In genomic region chr3:193836511-193836910, GRCh38 we compare ENCODE assay signal across 15 cellular contexts.
DNase-seq lines count a peak whose midpoint lies in the region; ATAC-seq and TF ChIP-seq lines count a peak whose summit lies in the region.
"Had no signal": no experiment of that assay in that cellular context is flagged by ENCODE, and none has a peak within 500 bp of the region (broad histone marks: within the 10 kb centered on the region; RNA-seq: fewer than 3 reads in every experiment).

No MANE protein-coding gene starts in this region.

- H3K27me3 Mint-ChIP-seq in MCF 10A (ENCODE audit: insufficient read depth, unreplicated experiment), result no peaks in the 10 kb centered on the region
- H3K27me3 Mint-ChIP-seq in activated CD8-positive, alpha-beta memory T cell treated with anti-CD3 and anti-CD28 coated beads, Interleukin-2, amount 10 ng/mL, durations not matched to agents 7 days and 5 days, result peaks cover 26% of the 10 kb centered on the region

- no peaks in the 10 kb centered on the region for H3K9me3 Mint-ChIP-seq in MCF 10A (ENCODE audit: unreplicated experiment)
- no peaks in the 10 kb centered on the region for H3K9me3 Mint-ChIP-seq in activated CD8-positive, alpha-beta memory T cell treated with anti-CD3 and anti-CD28 coated beads, Interleukin-2, amount 10 ng/mL, durations not matched to agents 7 days and 5 days (ENCODE audit: low read depth)
- H3K9me3 Mint-ChIP-seq: CD14-positive monocyte; CD8-positive, alpha-beta T cell; HFFc6 had no signal

- H3K9ac ChIP-seq in parathyroid adenoma, result no peak overlapping the region

- no peaks in the 10 kb centered on the region for H3K79me2 ChIP-seq in parathyroid adenoma

- H3K9me3 ChIP-seq in breast epithelium, result no peaks in the 10 kb centered on the region
- no peaks in the 10 kb centered on the region for H3K9me3 ChIP-seq in esophagus squamous epithelium
- no peaks in the 10 kb centered on the region for H3K9me3 ChIP-seq in parathyroid adenoma (ENCODE audit: control insufficient read depth, low read length)
- H3K9me3 ChIP-seq in psoas muscle, result no peaks in the 10 kb centered on the region
- H3K9me3 ChIP-seq: Caco-2 had no signal

- TF ChIP-seq CTCF in MCF 10A (IDR thresholded peaks at IDR 0.05; ENCODE audit: unreplicated experiment) (no peak), breast epithelium (IDR thresholded peaks at IDR 0.05) (no peak), esophagus squamous epithelium (IDR thresholded peaks at IDR 0.05) (no peak), parathyroid adenoma (IDR thresholded peaks at IDR 0.05) (no peak), psoas muscle (IDR thresholded peaks at IDR 0.05) (no peak)

- no TSS peak for BruUV-seq in MCF 10A (replicated peaks; lab: Mats Ljungman, UMichigan)

- H3K36me3 ChIP-seq in breast epithelium, result no peaks in the 10 kb centered on the region
- no peaks in the 10 kb centered on the region for H3K36me3 ChIP-seq in esophagus squamous epithelium
- H3K36me3 ChIP-seq in parathyroid adenoma (ENCODE audit: control insufficient read depth, insufficient read depth, low read length), result no peaks in the 10 kb centered on the region
- H3K36me3 ChIP-seq in psoas muscle (ENCODE audit: insufficient read depth in 1 of 2, low read depth in 1 of 2), result no peaks in the 10 kb centered on the region

- intact Hi-C loops in MCF 10A (cut with micrococcal nuclease), result loop anchor here (2.0 to 5.0 kb wide), 2 partner anchors 146 to 478 kb away; no protein-coding TSS in a partner anchor
- intact Hi-C loops in breast epithelium (cut with DNase I; ENCODE audit: low total_unique reads), result no loop called here
- intact Hi-C loops in esophagus squamous epithelium (cut with DNase I), result no loop called here
- intact Hi-C loops in psoas muscle (cut with DNase I), result no loop called here

- peak overlapping the region; percentile 61 for H3K4me3 Mint-ChIP-seq in MCF 10A (ENCODE audit: unreplicated experiment)
- H3K4me3 Mint-ChIP-seq in activated CD8-positive, alpha-beta memory T cell treated with anti-CD3 and anti-CD28 coated beads, Interleukin-2, amount 10 ng/mL, durations not matched to agents 7 days and 5 days, result no peak overlapping the region
- H3K4me3 Mint-ChIP-seq: CD14-positive monocyte; CD8-positive, alpha-beta T cell; HFFc6 had no signal

- H3K4me3 ChIP-seq in breast epithelium, result no peak overlapping the region
- H3K4me3 ChIP-seq in esophagus squamous epithelium, result peak overlapping the region; percentile 4 to 40 (median 28)
- H3K4me3 ChIP-seq in parathyroid adenoma (ENCODE audit: low read depth, low read length), result peak overlapping the region; percentile 17
- H3K4me3 ChIP-seq in psoas muscle, result no peak overlapping the region

- H3K4me1 Mint-ChIP-seq in MCF 10A (ENCODE audit: insufficient read depth, unreplicated experiment), result peaks cover 43% of the 10 kb centered on the region
- H3K4me1 Mint-ChIP-seq in activated CD8-positive, alpha-beta memory T cell treated with anti-CD3 and anti-CD28 coated beads, Interleukin-2, amount 10 ng/mL, durations not matched to agents 7 days and 5 days, result peaks cover 7% of the 10 kb centered on the region

- no peak overlapping the region for H3K27ac Mint-ChIP-seq in MCF 10A (ENCODE audit: low read depth, unreplicated experiment)
- no peak overlapping the region for H3K27ac Mint-ChIP-seq in activated CD8-positive, alpha-beta memory T cell treated with anti-CD3 and anti-CD28 coated beads, Interleukin-2, amount 10 ng/mL, durations not matched to agents 7 days and 5 days
- H3K27ac Mint-ChIP-seq: CD14-positive monocyte; CD8-positive, alpha-beta T cell; HFFc6 had no signal

- H3K36me3 Mint-ChIP-seq in MCF 10A (ENCODE audit: insufficient read depth, unreplicated experiment), result peaks cover 29% of the 10 kb centered on the region
- H3K36me3 Mint-ChIP-seq in activated CD8-positive, alpha-beta memory T cell treated with anti-CD3 and anti-CD28 coated beads, Interleukin-2, amount 10 ng/mL, durations not matched to agents 7 days and 5 days, result no peaks in the 10 kb centered on the region
- H3K36me3 Mint-ChIP-seq: CD14-positive monocyte; CD8-positive, alpha-beta T cell had no signal

- H3K4me1 ChIP-seq in breast epithelium (peaks cover 0 to 3% of the 10 kb centered on the region in 2 donors), esophagus squamous epithelium (peaks cover 3 to 70% (median 10%) of the 10 kb centered on the region in 3 donors), parathyroid adenoma (peaks cover 37% of the 10 kb centered on the region), psoas muscle (peaks cover 5% of the 10 kb centered on the region)

- no peak for TF ChIP-seq POLR2A in breast epithelium (IDR thresholded peaks at IDR 0.05)
- TF ChIP-seq POLR2A in esophagus squamous epithelium (IDR thresholded peaks at IDR 0.05), result no peak

- no peak for ATAC-seq in activated CD8-positive, alpha-beta memory T cell treated with anti-CD3 and anti-CD28 coated beads, Interleukin-2, amount 10 ng/mL, durations not matched to agents 7 days and 5 days
- ATAC-seq in psoas muscle, result no peak
- ATAC-seq: CD8-positive, alpha-beta T cell had no signal

- CTCF ChIA-PET in MCF 10A (lab: Yijun Ruan, JAX), result interaction anchor here (0.7 to 2.3 kb wide), 10 partner anchors 32 to 492 kb away, joined by 3 to 8 read pairs (median 3); no protein-coding TSS in a partner anchor
- CTCF ChIA-PET in activated CD8-positive, alpha-beta memory T cell treated with anti-CD3 and anti-CD28 coated beads, Interleukin-2, amount 10 ng/mL, durations not matched to agents 7 days and 5 days (lab: Charles Lee), result no interaction called here

- H3K27ac ChIP-seq in breast epithelium (peak overlapping the region in 1 of 2 donors; percentile 2), esophagus squamous epithelium (peak overlapping the region in 3 of 4 donors; percentile 64 to 98 (median 97)), parathyroid adenoma (no peak overlapping the region), psoas muscle (no peak overlapping the region)
- H3K27ac ChIP-seq: 22Rv1, HL-60 had no signal

- POLR2A ChIA-PET in MCF 10A (lab: Yijun Ruan, JAX), result interaction anchor here (0.6 to 12.7 kb wide), 12 partner anchors 9 to 1352 kb away, joined by 3 to 162 read pairs (median 6); partner anchors contain the start of gene HES1

- WGBS in esophagus squamous epithelium, 2 donors, result 42 to 47% methylated on average over 2 of the region's 2 CpGs
- 37 to 88% (median 82%) methylated on average over 1 to 2 of the region's 2 CpGs for WGBS in psoas muscle, 3 donors

- no peak for DNase-seq in MCF 10A (ENCODE audit: unreplicated experiment)
- DNase-seq in breast epithelium (ENCODE audit: low spot score in 2 of 2), result no peak
- no peak for DNase-seq in esophagus squamous epithelium (lab: John Stamatoyannopoulos, UW)
- no peak for DNase-seq in activated CD8-positive, alpha-beta memory T cell treated with anti-CD3 and anti-CD28 coated beads, Interleukin-2, amount 10 ng/mL, durations not matched to agents 7 days and 5 days
- DNase-seq in hippocampal formation (lab: John Stamatoyannopoulos, UW), result no peak
- no peak for DNase-seq in psoas muscle
- DNase-seq in NCI-H526 treated with DMSO at 0.1 percent for 48 hours (lab: John Stamatoyannopoulos, UW), result no peak
- DNase-seq: Caco-2; CD8-positive, alpha-beta T cell; HCEC 1CT; HFFc6 had no signal

- H3K27me3 ChIP-seq in breast epithelium, result no peaks in the 10 kb centered on the region
- H3K27me3 ChIP-seq in esophagus squamous epithelium, result peaks cover 0 to 3% (median 0%) of the 10 kb centered on the region in 4 donors
- H3K27me3 ChIP-seq in parathyroid adenoma (ENCODE audit: control insufficient read depth, insufficient read depth, low read length), result no peaks in the 10 kb centered on the region
- H3K27me3 ChIP-seq in psoas muscle (ENCODE audit: insufficient read depth in 3 of 3, low read length in 2 of 3), result no peaks in the 10 kb centered on the region

- H2AFZ ChIP-seq in parathyroid adenoma, result peak overlapping the region; percentile 52

- H3K4me2 ChIP-seq in parathyroid adenoma (ENCODE audit: low read length), result peak overlapping the region; percentile 36

Comparison
In these comparisons a context has a peak if more than half of its experiments do, and no peak if none do; other contexts are left out.
1. H3K27ac ChIP-seq: peak in esophagus squamous epithelium (3 of 4); none in parathyroid adenoma (single experiment) and psoas muscle (single experiment).
2. H3K4me3 ChIP-seq: peak in esophagus squamous epithelium (4 of 4) and parathyroid adenoma (single experiment); none in breast epithelium (0 of 3) and psoas muscle (single experiment).